Comparison of ENCODE assay signal across 14 cellular contexts in the genomic region with DNA sequence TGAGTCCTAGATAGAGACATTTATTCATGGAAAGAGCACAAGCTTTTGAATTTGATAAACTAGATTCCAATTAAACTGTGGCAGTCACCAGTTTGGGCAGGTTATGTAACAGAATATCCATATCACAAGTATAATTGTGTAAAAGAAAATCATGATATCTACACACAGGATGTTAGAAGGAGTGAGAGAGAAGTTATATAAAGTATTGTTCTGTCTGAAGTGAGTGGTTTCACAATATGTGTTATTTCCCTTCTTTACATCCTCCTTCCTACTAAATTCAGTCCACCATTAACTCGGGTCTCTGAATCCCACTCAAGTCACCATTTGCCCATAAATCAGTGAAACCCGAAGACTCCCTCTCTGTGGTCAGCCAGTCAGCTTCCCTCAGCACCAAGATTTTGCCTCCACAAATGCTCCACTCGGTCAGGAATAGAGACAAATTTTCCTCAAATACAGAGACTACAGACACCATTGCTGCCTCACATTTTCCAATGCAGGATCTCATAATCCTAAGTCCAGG. TPM values are rescaled to one million over a fixed set of nuclear protein-coding genes. Genes with fewer than 3 reads are reported as not detected.
DNase-seq lines count a peak whose midpoint lies in the region; ATAC-seq, FAIRE-seq and TF ChIP-seq lines count a peak whose summit lies in the region.
"Had no signal": no experiment of that assay in that cellular context is flagged by ENCODE, and none has a peak within 500 bp of the region (broad histone marks: within the 10 kb centered on the region; RNA-seq: fewer than 3 reads in every experiment).

No MANE protein-coding gene starts in this region.

- no peak for FAIRE-seq in HepG2 (lab: Jason Lieb, UNC)
- FAIRE-seq: endothelial cell of umbilical vein had no signal

- BruUV-seq in HepG2 (replicated peaks; lab: Mats Ljungman, UMichigan): no TSS peak

- peaks cover 3% of the 10 kb centered on the region for H3K9me3 Mint-ChIP-seq in activated CD4-positive, alpha-beta memory T cell treated with anti-CD3 and anti-CD28 coated beads, Interleukin-2, amount 10 ng/mL, durations not matched to agents 7 days and 5 days
- no peaks in the 10 kb centered on the region for H3K9me3 Mint-ChIP-seq in memory B cell

- ATAC-seq in HepG2 (no peak), memory B cell (ENCODE audit: low read depth) (no peak)

- no peaks in the 10 kb centered on the region for H3K4me1 ChIP-seq in liver (ENCODE audit: control insufficient read depth in 4 of 4, insufficient read depth in 4 of 4, low read length in 3 of 4)
- H3K4me1 ChIP-seq in HepG2 (ENCODE audit: insufficient read depth, low read length): no peaks in the 10 kb centered on the region
- H3K4me1 ChIP-seq: BLaER1 treated with 17β-estradiol and CSF1 and Interleukin-3, amounts not matched to agents 10 nM and 100 nM had no signal

- H3K27me3 ChIP-seq in liver (ENCODE audit: control insufficient read depth in 4 of 4, insufficient read depth in 4 of 4, low read length in 3 of 4) (no peaks in the 10 kb centered on the region), HepG2 (ENCODE audit: control insufficient read depth in 1 of 2, insufficient read depth in 2 of 2, low read length in 2 of 2) (peaks cover 1 to 10% of the 10 kb centered on the region in 2 experiments; a peak in 3 of 5 replicates)

- POLR2A ChIA-PET in HepG2 (lab: Yijun Ruan, JAX): no interaction called here
- POLR2A ChIA-PET in activated CD4-positive, alpha-beta memory T cell treated with anti-CD3 and anti-CD28 coated beads, Interleukin-2, amount 10 ng/mL, durations not matched to agents 7 days and 5 days (lab: Charles Lee): interaction anchor here (0.6 to 2.9 kb wide), 8 partner anchors 20 to 555 kb away, joined by 3 to 24 read pairs (median 5); partner anchors contain the start of gene HLA-DRA

- H3K27ac ChIP-seq in liver (ENCODE audit: low read depth in 1 of 2, low read length in 2 of 2) (peak overlapping the region; percentile 25 to 63), HepG2 (ENCODE audit: extremely low read length, insufficient read depth, low read length) (no peak overlapping the region)
- H3K27ac ChIP-seq: BLaER1 treated with 17β-estradiol and CSF1 and Interleukin-3, amounts not matched to agents 10 nM and 100 nM; RWPE1; VCaP had no signal

- H3K36me3 Mint-ChIP-seq in activated CD4-positive, alpha-beta memory T cell treated with anti-CD3 and anti-CD28 coated beads, Interleukin-2, amount 10 ng/mL, durations not matched to agents 7 days and 5 days (ENCODE audit: low read depth): peaks cover 54% of the 10 kb centered on the region
- H3K36me3 Mint-ChIP-seq in memory B cell: peaks cover 41% of the 10 kb centered on the region

- no peaks in the 10 kb centered on the region for H3K9me3 ChIP-seq in liver (ENCODE audit: control insufficient read depth in 4 of 4, low read length in 3 of 4)
- no peaks in the 10 kb centered on the region for H3K9me3 ChIP-seq in HepG2 (ENCODE audit: low read length)
- H3K9me3 ChIP-seq: BLaER1 treated with 17β-estradiol and CSF1 and Interleukin-3, amounts not matched to agents 10 nM and 100 nM had no signal

- H3K36me3 ChIP-seq in liver (ENCODE audit: control insufficient read depth in 4 of 4, insufficient read depth in 3 of 4, low read depth in 1 of 4, low read length in 3 of 4) (no peaks in the 10 kb centered on the region), HepG2 (replicated peaks in 1 of 2; ENCODE audit: control insufficient read depth in 1 of 2, insufficient read depth in 2 of 2, low read length in 2 of 2) (no peaks in the 10 kb centered on the region)
- H3K36me3 ChIP-seq: BLaER1 treated with 17β-estradiol and CSF1 and Interleukin-3, amounts not matched to agents 10 nM and 100 nM had no signal

- intact Hi-C loops in HepG2 (cut with micrococcal nuclease; ENCODE audit: unreplicated experiment): no loop called here

- peak overlapping the region; percentile 93 for H3K4me3 Mint-ChIP-seq in activated CD4-positive, alpha-beta memory T cell treated with anti-CD3 and anti-CD28 coated beads, Interleukin-2, amount 10 ng/mL, durations not matched to agents 7 days and 5 days
- H3K4me3 Mint-ChIP-seq in memory B cell: peak overlapping the region; percentile 95

- H3K27ac Mint-ChIP-seq in activated CD4-positive, alpha-beta memory T cell treated with anti-CD3 and anti-CD28 coated beads, Interleukin-2, amount 10 ng/mL, durations not matched to agents 7 days and 5 days: peak overlapping the region; percentile 87
- peak overlapping the region; percentile 99 for H3K27ac Mint-ChIP-seq in memory B cell

- H3K27me3 Mint-ChIP-seq in activated CD4-positive, alpha-beta memory T cell treated with anti-CD3 and anti-CD28 coated beads, Interleukin-2, amount 10 ng/mL, durations not matched to agents 7 days and 5 days: peaks cover 8% of the 10 kb centered on the region
- no peaks in the 10 kb centered on the region for H3K27me3 Mint-ChIP-seq in memory B cell

- WGBS in liver: 24% methylated on average over 3 of the region's 3 CpGs
- 20% methylated on average over 3 of the region's 3 CpGs for WGBS in HepG2 (ENCODE audit: low lambda C conversion rate)

- no peak overlapping the region for H2AFZ ChIP-seq in HepG2 (ENCODE audit: low read length)

- TF ChIP-seq EP300 in HepG2 (IDR thresholded peaks at IDR 0.05; ENCODE audit: low read depth in 2 of 2, low read length in 2 of 2): no peak
- TF ChIP-seq EP300 in HepG2 (CRISPR knock-in tag; IDR thresholded peaks at IDR 0.05; ENCODE audit: borderline replicate concordance): no peak

- in situ Hi-C loops in HepG2 (cut with HindIII; ENCODE audit: extremely low pct_ligation_motif_present, low pct_unique_long_range_greater_than_20kb): no loop called here

- no peak overlapping the region for H3K4me3 ChIP-seq in liver (ENCODE audit: low read depth in 1 of 3, low read length in 3 of 3)
- H3K4me3 ChIP-seq in HepG2 (replicated peaks in 1 of 3; ENCODE audit: insufficient read depth in 1 of 3, low read depth in 2 of 3, low read length in 3 of 3): no peak overlapping the region

- TF ChIP-seq CTCF in liver (IDR thresholded peaks at IDR 0.05; ENCODE audit: low read depth, low read length, missing input control) (no peak), HepG2 (CRISPR knock-in tag; IDR thresholded peaks at IDR 0.05) (no peak)

- DNase-seq in HepG2 (ENCODE audit: low spot score) (no peak), memory B cell (ENCODE audit: low spot score in 2 of 2) (no peak), mucosa of gallbladder (ENCODE audit: low spot score) (no peak), NCI-H748 (lab: John Stamatoyannopoulos, UW; ENCODE audit: unreplicated experiment) (no peak), SHP77 treated with DMSO at 0.1 percent for 48 hours (lab: John Stamatoyannopoulos, UW) (no peak), cerebellar nuclear complex (lab: John Stamatoyannopoulos, UW) (no peak)
- DNase-seq in activated CD4-positive, alpha-beta memory T cell treated with anti-CD3 and anti-CD28 coated beads, Interleukin-2, amount 10 ng/mL, durations not matched to agents 7 days and 5 days: no peak

- H3K9ac ChIP-seq in liver (ENCODE audit: low read depth in 1 of 2, low read length in 2 of 2): peak overlapping the region in 1 of 2 donors; percentile 81
- no peak overlapping the region for H3K9ac ChIP-seq in HepG2 (ENCODE audit: insufficient read depth, low read depth, low read length)
- H3K9ac ChIP-seq: BLaER1 treated with 17β-estradiol and CSF1 and Interleukin-3, amounts not matched to agents 10 nM and 100 nM had no signal

- H4K20me1 ChIP-seq in HepG2 (ENCODE audit: insufficient read depth, low read length): no peaks in the 10 kb centered on the region
- H4K20me1 ChIP-seq: BLaER1 treated with 17β-estradiol and CSF1 and Interleukin-3, amounts not matched to agents 10 nM and 100 nM had no signal

- H3K4me1 Mint-ChIP-seq in activated CD4-positive, alpha-beta memory T cell treated with anti-CD3 and anti-CD28 coated beads, Interleukin-2, amount 10 ng/mL, durations not matched to agents 7 days and 5 days: peaks cover 62% of the 10 kb centered on the region
- H3K4me1 Mint-ChIP-seq in memory B cell: peaks cover 57% of the 10 kb centered on the region

- TF ChIP-seq RAD21 in liver (IDR thresholded peaks at IDR 0.05): no peak
- no peak for TF ChIP-seq RAD21 in HepG2 (CRISPR knock-in tag; IDR thresholded peaks at IDR 0.05)

- no peak overlapping the region for H3K4me2 ChIP-seq in HepG2 (ENCODE audit: low read depth, low read length)
- H3K4me2 ChIP-seq: BLaER1 treated with 17β-estradiol and CSF1 and Interleukin-3, amounts not matched to agents 10 nM and 100 nM had no signal

- CTCF ChIA-PET in HepG2 (lab: Yijun Ruan, JAX; ENCODE audit: low intra/inter-chr PET ratio, low total read pairs): no interaction called here
- CTCF ChIA-PET in activated CD4-positive, alpha-beta memory T cell treated with anti-CD3 and anti-CD28 coated beads, Interleukin-2, amount 10 ng/mL, durations not matched to agents 7 days and 5 days (lab: Charles Lee): interaction anchor here (1.2 to 2.3 kb wide), 3 partner anchors 19 to 43 kb away, joined by 3 to 9 read pairs (median 4); no protein-coding TSS in a partner anchor

- H3K79me2 ChIP-seq in HepG2 (ENCODE audit: insufficient read depth, low read length): no peaks in the 10 kb centered on the region

- no peak for TF ChIP-seq POLR2A in HepG2 (IDR thresholded peaks at IDR 0.05; ENCODE audit: insufficient read depth in 1 of 2, low read depth in 2 of 2, low read length in 2 of 2)

RNA-seq across cellular contexts. Expression of gene HLA-DQB1, which starts 0.8 kb away (rescaled TPM):
- 10 to 100 TPM; 12.1 to 12.4 TPM for total RNA-seq in liver
- polyA plus RNA-seq in liver: 1 to 10 TPM; 1.9 to 2.4 TPM
- not detected in 2 replicates for total RNA-seq in HepG2 (2016; rRNA removed; fragmentation: Illumina TruSeq; extraction: Trizol)
- total RNA-seq in HepG2 (2016; cell fraction: cytosol; rRNA removed; fragmentation: Illumina TruSeq; extraction: Trizol; ENCODE audit: low read depth): not detected in 2 replicates
- total RNA-seq in HepG2 (2016; cell fraction: insoluble cytoplasmic fraction; rRNA removed; fragmentation: Illumina TruSeq; extraction: Trizol): not detected in 2 replicates
- total RNA-seq in HepG2 (2016; cell fraction: membrane; rRNA removed; fragmentation: Illumina TruSeq; extraction: Trizol): not detected in 2 replicates
- total RNA-seq in HepG2 (2016; cell fraction: nucleus; rRNA removed; fragmentation: Illumina TruSeq; extraction: Trizol): not detected in 2 replicates
- polyA plus RNA-seq in HepG2 (2011; rRNA removed): not detected in 2 replicates
- 0.08 and 0.21 TPM in 2 replicates for polyA plus RNA-seq in HepG2 (2011; cell fraction: cytosol; rRNA removed)
- polyA plus RNA-seq in HepG2 (2011; cell fraction: nucleus; rRNA removed): 0.10 and 0.18 TPM in 2 replicates
- not detected in 2 replicates for polyA plus RNA-seq in HepG2 (2012)
- not detected in 2 replicates for polyA plus RNA-seq in HepG2 (2016; cell fraction: cytosol; fragmentation: Illumina TruSeq; extraction: Trizol; ENCODE audit: low read depth)
- polyA plus RNA-seq in HepG2 (2016; cell fraction: insoluble cytoplasmic fraction; fragmentation: Illumina TruSeq; extraction: Trizol; ENCODE audit: low read depth): not detected in 2 replicates
- polyA plus RNA-seq in HepG2 (2016; cell fraction: membrane; fragmentation: Illumina TruSeq; extraction: Trizol; ENCODE audit: low read depth): not detected in 2 replicates
- polyA plus RNA-seq in HepG2 (2016; cell fraction: nucleus; fragmentation: Illumina TruSeq; extraction: Trizol; ENCODE audit: insufficient read depth, low read depth): not detected in 2 replicates
- 0.14 TPM in 1 of 2 replicates, not detected in the other for polyA minus RNA-seq in HepG2 (2011; rRNA and poly(A)+ RNA removed; ENCODE audit: low replicate concordance)
- polyA minus RNA-seq in HepG2 (2011; cell fraction: cytosol; rRNA and poly(A)+ RNA removed): not detected in 2 replicates
- not detected in 2 replicates for polyA minus RNA-seq in HepG2 (2011; cell fraction: nucleus; rRNA and poly(A)+ RNA removed)
- 10 to 100 TPM; 74.4 to 74.6 TPM for total RNA-seq in activated CD4-positive, alpha-beta memory T cell treated with anti-CD3 and anti-CD28 coated beads, Interleukin-2, amount 10 ng/mL, durations not matched to agents 7 days and 5 days
- 23.2 TPM for total RNA-seq in mucosa of gallbladder
- total RNA-seq: endothelial cell of umbilical vein, M059J had no signal
- polyA plus RNA-seq: endothelial cell of umbilical vein had no signal

RNA-seq across cellular contexts. Expression of gene HLA-DQA1, which starts 28.5 kb away (rescaled TPM):
- total RNA-seq in liver (10 to 100 TPM in 1 of 2 donors, 1 to 10 TPM in 1; 8.5 to 19.9 TPM), HepG2 (2016; rRNA removed; fragmentation: Illumina TruSeq; extraction: Trizol) (not detected in 2 replicates), mucosa of gallbladder (38.8 TPM)
- polyA plus RNA-seq in liver (10 to 100 TPM in 1 of 2 donors, 1 to 10 TPM in 1; 2.1 to 10.2 TPM), HepG2 (2011; rRNA removed) (not detected in 2 replicates)
- total RNA-seq in HepG2 (2016; cell fraction: cytosol; rRNA removed; fragmentation: Illumina TruSeq; extraction: Trizol; ENCODE audit: low read depth): not detected in 2 replicates
- not detected in 2 replicates for total RNA-seq in HepG2 (2016; cell fraction: insoluble cytoplasmic fraction; rRNA removed; fragmentation: Illumina TruSeq; extraction: Trizol)
- not detected in 2 replicates for total RNA-seq in HepG2 (2016; cell fraction: membrane; rRNA removed; fragmentation: Illumina TruSeq; extraction: Trizol)
- not detected in 2 replicates for total RNA-seq in HepG2 (2016; cell fraction: nucleus; rRNA removed; fragmentation: Illumina TruSeq; extraction: Trizol)
- polyA plus RNA-seq in HepG2 (2011; cell fraction: cytosol; rRNA removed): 0.06 TPM in 1 of 2 replicates, not detected in the other
- 0.14 and 0.31 TPM in 2 replicates for polyA plus RNA-seq in HepG2 (2011; cell fraction: nucleus; rRNA removed)
- polyA plus RNA-seq in HepG2 (2012): not detected in 2 replicates
- polyA plus RNA-seq in HepG2 (2016; cell fraction: cytosol; fragmentation: Illumina TruSeq; extraction: Trizol; ENCODE audit: low read depth): not detected in 2 replicates
- polyA plus RNA-seq in HepG2 (2016; cell fraction: insoluble cytoplasmic fraction; fragmentation: Illumina TruSeq; extraction: Trizol; ENCODE audit: low read depth): not detected in 2 replicates
- polyA plus RNA-seq in HepG2 (2016; cell fraction: membrane; fragmentation: Illumina TruSeq; extraction: Trizol; ENCODE audit: low read depth): not detected in 2 replicates
- not detected in 2 replicates for polyA plus RNA-seq in HepG2 (2016; cell fraction: nucleus; fragmentation: Illumina TruSeq; extraction: Trizol; ENCODE audit: insufficient read depth, low read depth)
- 0.89 TPM in 1 of 2 replicates, not detected in the other for polyA minus RNA-seq in HepG2 (2011; rRNA and poly(A)+ RNA removed; ENCODE audit: low replicate concordance)
- not detected in 2 replicates for polyA minus RNA-seq in HepG2 (2011; cell fraction: cytosol; rRNA and poly(A)+ RNA removed)
- not detected in 2 replicates for polyA minus RNA-seq in HepG2 (2011; cell fraction: nucleus; rRNA and poly(A)+ RNA removed)
- 10 to 100 TPM; 35.4 to 41.1 TPM for total RNA-seq in activated CD4-positive, alpha-beta memory T cell treated with anti-CD3 and anti-CD28 coated beads, Interleukin-2, amount 10 ng/mL, durations not matched to agents 7 days and 5 days
- total RNA-seq: endothelial cell of umbilical vein, M059J, NCI-H460 had no signal
- polyA plus RNA-seq: endothelial cell of umbilical vein had no signal

Comparison
In these comparisons a context has a peak if more than half of its experiments do, and no peak if none do; other contexts are left out.
1. RNA of gene HLA-DQB1, which starts 0.8 kb away (total RNA-seq): 74.4 to 74.6 TPM in activated CD4-positive, alpha-beta memory T cell treated with anti-CD3 and anti-CD28 coated beads, Interleukin-2, amount 10 ng/mL, durations not matched to agents 7 days and 5 days, 23.2 TPM in mucosa of gallbladder (single experiment) and 12.1 to 12.4 TPM in liver; not detected in HepG2; every median in the first group is over 10 times any median in the second.
2. RNA of gene HLA-DQA1, which starts 28.5 kb away (total RNA-seq): 35.4 to 41.1 TPM in activated CD4-positive, alpha-beta memory T cell treated with anti-CD3 and anti-CD28 coated beads, Interleukin-2, amount 10 ng/mL, durations not matched to agents 7 days and 5 days, 38.8 TPM in mucosa of gallbladder (single experiment) and 8.5 to 19.9 TPM in liver; not detected in HepG2; every median in the first group is over 4 times any median in the second.